Comparison of ENCODE assay signal across 21 cellular contexts in genomic region chr1:214574598-214575411, GRCh38.
DNase-seq lines count a peak whose midpoint lies in the region; ATAC-seq and TF ChIP-seq lines count a peak whose summit lies in the region.
"Had no signal": no experiment of that assay in that cellular context is flagged by ENCODE, and none has a peak within 500 bp of the region (broad histone marks: within the 10 kb centered on the region; RNA-seq: fewer than 3 reads in every experiment).

No MANE protein-coding gene starts in this region.

- H3K36me3 ChIP-seq in rectal smooth muscle tissue (ENCODE audit: control insufficient read depth, insufficient read depth, low read length) = no peaks in the 10 kb centered on the region
- H3K36me3 ChIP-seq: SJCRH30 had no signal

- no peak overlapping the region for H3K9ac ChIP-seq in rectal smooth muscle tissue (ENCODE audit: low read length)
- H3K9ac ChIP-seq: BLaER1 treated with 17β-estradiol and CSF1 and Interleukin-3, amounts not matched to agents 10 nM and 100 nM had no signal

- H3K36me3 Mint-ChIP-seq in activated naive CD8-positive, alpha-beta T cell treated with anti-CD3 and anti-CD28 coated beads, Interleukin-2, amount 50 U/mL, for 24 hours (ENCODE audit: low read depth) = peaks cover 10% of the 10 kb centered on the region

- H3K27me3 Mint-ChIP-seq in activated naive CD8-positive, alpha-beta T cell treated with anti-CD3 and anti-CD28 coated beads, Interleukin-2, amount 50 U/mL, for 24 hours = peaks cover 4% of the 10 kb centered on the region

- peaks cover 4% of the 10 kb centered on the region for H3K4me1 ChIP-seq in rectal smooth muscle tissue (ENCODE audit: control insufficient read depth, insufficient read depth, low read length)
- H3K4me1 ChIP-seq: SJCRH30 had no signal

- H3K27me3 ChIP-seq in rectal smooth muscle tissue (ENCODE audit: control insufficient read depth, insufficient read depth, low read length) = no peaks in the 10 kb centered on the region
- H3K27me3 ChIP-seq: BLaER1 treated with 17β-estradiol and CSF1 and Interleukin-3, amounts not matched to agents 10 nM and 100 nM; SJCRH30 had no signal

- TF ChIP-seq CTCF in RWPE1 (conservative IDR thresholded peaks at IDR 0.05; ENCODE audit: low read depth) = no peak

- H3K9me3 Mint-ChIP-seq in activated naive CD8-positive, alpha-beta T cell treated with anti-CD3 and anti-CD28 coated beads, Interleukin-2, amount 50 U/mL, for 24 hours = peaks cover 18% of the 10 kb centered on the region

- peak overlapping the region; percentile 92 for H3K27ac ChIP-seq in RWPE1
- H3K27ac ChIP-seq in epithelial cell of prostate = peak overlapping the region; percentile 95
- H3K27ac ChIP-seq in rectal smooth muscle tissue (ENCODE audit: low read depth, low read length) = peak overlapping the region; percentile 37
- H3K27ac ChIP-seq: BLaER1 treated with 17β-estradiol and CSF1 and Interleukin-3, amounts not matched to agents 10 nM and 100 nM; coronary artery; SJCRH30 had no signal

- DNase-seq in ELR (ENCODE audit: low read depth) (peak; percentile 69), RWPE1 (ENCODE audit: low spot score) (peak; percentile 69), epithelial cell of prostate (ENCODE audit: low read depth, low spot score) (no peak), D341Med (ENCODE audit: low spot score) (no peak), HEK293T (ENCODE audit: extremely low spot score) (no peak)
- no peak for DNase-seq in activated naive CD8-positive, alpha-beta T cell treated with anti-CD3 and anti-CD28 coated beads, Interleukin-2, amount 50 U/mL, for 24 hours
- DNase-seq: activated CD8-positive, alpha-beta T cell treated with anti-CD3 and anti-CD28 coated beads for 36 hours; activated gamma-delta T cell; COR-L47; DND-41; effector memory CD8-positive, alpha-beta T cell; NCI-H1417 treated with DMSO at 0.1 percent for 48 hours; OCI-M1; SJCRH30; substantia nigra; T-helper 1 cell had no signal

- H3K4me1 Mint-ChIP-seq in activated naive CD8-positive, alpha-beta T cell treated with anti-CD3 and anti-CD28 coated beads, Interleukin-2, amount 50 U/mL, for 24 hours = no peaks in the 10 kb centered on the region

- CTCF ChIA-PET in RWPE1 (lab: Yijun Ruan, JAX) (interaction anchor here (1.3 to 1.6 kb wide), 2 partner anchors 10 to 122 kb away, joined by 4 to 5 read pairs; no protein-coding TSS in a partner anchor), HEK293T (lab: Yijun Ruan, JAX) (no interaction called here)

- H3K27ac Mint-ChIP-seq in activated naive CD8-positive, alpha-beta T cell treated with anti-CD3 and anti-CD28 coated beads, Interleukin-2, amount 50 U/mL, for 24 hours = no peak overlapping the region
- H3K27ac Mint-ChIP-seq: activated CD8-positive, alpha-beta T cell treated with anti-CD3 and anti-CD28 coated beads for 36 hours; effector memory CD8-positive, alpha-beta T cell had no signal

- ATAC-seq in activated naive CD8-positive, alpha-beta T cell treated with anti-CD3 and anti-CD28 coated beads, Interleukin-2, amount 50 U/mL, for 24 hours = no peak
- no peak for ATAC-seq in HG03108 (IDR thresholded peaks at IDR 0.05; ENCODE audit: unreplicated experiment)
- ATAC-seq: activated CD4-positive, CD25-positive, alpha-beta regulatory T cell treated with anti-CD3 and anti-CD28 coated beads, Interleukin-2, amount 50 U/mL, for 24 hours; activated CD8-positive, alpha-beta T cell treated with anti-CD3 and anti-CD28 coated beads for 36 hours; effector memory CD8-positive, alpha-beta T cell had no signal

- no peak overlapping the region for H3K4me3 ChIP-seq in rectal smooth muscle tissue (ENCODE audit: low read length)
- H3K4me3 ChIP-seq: BLaER1 treated with 17β-estradiol and CSF1 and Interleukin-3, amounts not matched to agents 10 nM and 100 nM; coronary artery; SJCRH30 had no signal

- H3K4me3 Mint-ChIP-seq in activated naive CD8-positive, alpha-beta T cell treated with anti-CD3 and anti-CD28 coated beads, Interleukin-2, amount 50 U/mL, for 24 hours = no peak overlapping the region
- H3K4me3 Mint-ChIP-seq: activated CD8-positive, alpha-beta T cell treated with anti-CD3 and anti-CD28 coated beads for 36 hours; effector memory CD8-positive, alpha-beta T cell had no signal

- POLR2A ChIA-PET in RWPE1 (lab: Yijun Ruan, JAX; ENCODE audit: low non-redundant PET) = interaction anchor here (0.8 to 0.9 kb wide), 2 partner anchors 23 to 24 kb away, joined by 3 to 4 read pairs; partner anchors contain the start of gene PTPN14
- POLR2A ChIA-PET in HEK293T (lab: Yijun Ruan, JAX) = no interaction called here

TF ChIP-seq in HEK293T, 16 proteins besides CTCF, POLR2A, EP300 and RAD21:
- TF ChIP-seq BHLHE40 (IDR thresholded peaks at IDR 0.05; ENCODE audit: borderline replicate concordance) (no peak), FOXK2 (IDR thresholded peaks at IDR 0.05) (no peak), ZNF384 (IDR thresholded peaks at IDR 0.05) (no peak), HDGF (IDR thresholded peaks at IDR 0.05; ENCODE audit: borderline replicate concordance) (no peak), CTBP1 (IDR thresholded peaks at IDR 0.05; ENCODE audit: borderline replicate concordance) (no peak), L3MBTL2 (conservative IDR thresholded peaks at IDR 0.05) (no peak), ELF4 (IDR thresholded peaks at IDR 0.05) (no peak), PKNOX1 (IDR thresholded peaks at IDR 0.05) (no peak), LEF1 (IDR thresholded peaks at IDR 0.05; ENCODE audit: borderline replicate concordance) (no peak), SP1 (IDR thresholded peaks at IDR 0.05) (no peak), FOXM1 (IDR thresholded peaks at IDR 0.05; ENCODE audit: borderline replicate concordance) (no peak), ARNT (IDR thresholded peaks at IDR 0.05) (no peak), SUZ12 (IDR thresholded peaks at IDR 0.05) (no peak), TARDBP (IDR thresholded peaks at IDR 0.05) (no peak), NFRKB (IDR thresholded peaks at IDR 0.05) (no peak), FOXA1 (IDR thresholded peaks at IDR 0.05) (no peak)

Comparison
In these comparisons a context has a peak if more than half of its experiments do, and no peak if none do; other contexts are left out.
1. DNase-seq: peak in ELR (single experiment) and RWPE1 (single experiment); none in epithelial cell of prostate (single experiment), activated naive CD8-positive, alpha-beta T cell treated with anti-CD3 and anti-CD28 coated beads, Interleukin-2, amount 50 U/mL, for 24 hours (single experiment), D341Med (single experiment) and HEK293T (single experiment).
2. H3K27ac ChIP-seq: peak in every context shown above with its lines; median percentile 95 in epithelial cell of prostate; 92 in RWPE1; 37 in rectal smooth muscle tissue.